In the genomic region with DNA sequence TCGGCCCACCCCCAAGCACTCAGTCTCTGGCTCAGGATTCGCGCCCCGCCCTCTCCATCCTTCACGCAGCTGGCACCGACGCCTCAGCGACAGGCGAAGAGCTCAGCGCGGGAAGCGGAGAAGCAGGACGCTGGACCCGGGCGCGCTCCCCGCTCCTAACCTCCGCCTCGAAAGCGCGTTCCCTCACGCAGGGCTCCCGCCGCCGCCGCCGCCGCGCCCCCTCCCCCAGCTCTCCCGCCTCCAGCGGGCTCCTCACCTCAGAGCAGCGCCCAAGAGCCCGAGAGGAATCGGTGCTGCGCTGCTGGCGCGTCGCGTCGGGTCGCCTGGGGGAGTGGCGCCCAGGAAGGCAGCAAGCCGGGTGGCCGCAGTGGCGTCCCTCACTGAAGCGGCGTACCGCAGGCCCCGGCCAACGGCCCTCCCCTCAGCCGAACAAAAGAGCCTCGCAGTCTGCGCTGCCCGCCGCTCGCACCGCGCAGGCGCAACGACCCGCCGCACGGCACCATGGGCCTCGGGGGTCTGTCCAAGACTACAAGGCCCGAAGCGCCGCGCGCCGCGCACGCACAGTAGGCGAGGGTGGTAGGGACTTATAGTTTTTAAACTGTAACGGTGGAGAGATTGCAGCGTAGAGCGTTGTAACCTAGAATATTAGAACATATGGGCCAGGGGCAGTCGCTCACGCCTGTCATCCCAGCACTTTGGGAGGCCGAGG, we compare ENCODE assay signal across 8 cellular contexts. TPM values are rescaled to one million over a fixed set of nuclear protein-coding genes. Genes with fewer than 3 reads are reported as not detected.
DNase-seq lines count a peak whose midpoint lies in the region; ATAC-seq and TF ChIP-seq lines count a peak whose summit lies in the region.

A gene (minus strand): TSS at position 467 of the 709 bp plus-strand sequence. CDS start 24,474 bp downstream, outside the sequence.

- peaks cover 6% of the 10 kb centered on the region for H3K36me3 Mint-ChIP-seq in natural killer cell treated with Interleukin-12 subunit alpha and Interleukin-12 subunit beta and Interleukin-15 and Interleukin-18, amount 100 ng/mL, for 72 hours

- H3K27me3 Mint-ChIP-seq in natural killer cell treated with Interleukin-12 subunit alpha and Interleukin-12 subunit beta and Interleukin-15 and Interleukin-18, amount 100 ng/mL, for 72 hours: no peaks in the 10 kb centered on the region

- H3K4me3 ChIP-seq in H7 (ENCODE audit: insufficient read depth, low read depth, low read length) (peak within 1 kb of the TSS; percentile 92), fibroblast of pulmonary artery (replicated peaks; ENCODE audit: low read depth, low read length) (peak within 1 kb of the TSS; percentile 75)

- H3K27ac Mint-ChIP-seq in natural killer cell treated with Interleukin-12 subunit alpha and Interleukin-12 subunit beta and Interleukin-15 and Interleukin-18, amount 100 ng/mL, for 72 hours: peak within 1 kb of the TSS; percentile 84 to 95

- DNase-seq in ELR (ENCODE audit: low read depth) (peak; percentile 96), H7 (peak; percentile 97), M059J (ENCODE audit: low read depth) (peak; percentile 94), fibroblast of pulmonary artery (ENCODE audit: low read depth) (peak; percentile 96)
- peak; percentile 91 for DNase-seq in activated T-helper 9 cell treated with anti-CD3 and anti-CD28 coated beads, Interleukin-2, amount 50 U/mL, for 16 hours (ENCODE audit: low read depth)
- peak; percentile 97 for DNase-seq in natural killer cell treated with Interleukin-12 subunit alpha and Interleukin-12 subunit beta and Interleukin-15 and Interleukin-18, amount 100 ng/mL, for 72 hours (ENCODE audit: low spot score)
- peak; percentile 93 for DNase-seq in stimulated activated naive CD4-positive, alpha-beta T cell treated with Interleukin-2 at 50 U/mL for 16 hours (lab: John Stamatoyannopoulos, UW)

- H3K4me1 Mint-ChIP-seq in natural killer cell treated with Interleukin-12 subunit alpha and Interleukin-12 subunit beta and Interleukin-15 and Interleukin-18, amount 100 ng/mL, for 72 hours (ENCODE audit: low read depth in 2 of 2): peaks cover 36 to 45% of the 10 kb centered on the region in 2 donors

- H3K36me3 ChIP-seq in H7 (replicated peaks; ENCODE audit: control insufficient read depth, insufficient read depth, low read length): no peaks in the 10 kb centered on the region

- peak; percentile 97 for ATAC-seq in natural killer cell treated with Interleukin-12 subunit alpha and Interleukin-12 subunit beta and Interleukin-15 and Interleukin-18, amount 100 ng/mL, for 72 hours

- no peaks in the 10 kb centered on the region for H3K9me3 Mint-ChIP-seq in natural killer cell treated with Interleukin-12 subunit alpha and Interleukin-12 subunit beta and Interleukin-15 and Interleukin-18, amount 100 ng/mL, for 72 hours

- peak within 1 kb of the TSS; percentile 92 for H3K4me3 Mint-ChIP-seq in natural killer cell treated with Interleukin-12 subunit alpha and Interleukin-12 subunit beta and Interleukin-15 and Interleukin-18, amount 100 ng/mL, for 72 hours

- H3K27me3 ChIP-seq in H7 (ENCODE audit: control insufficient read depth, insufficient read depth, low read length): no peaks in the 10 kb centered on the region

- TF ChIP-seq POLR2A in Raji (IDR thresholded peaks at IDR 0.05; ENCODE audit: insufficient read depth, low read depth, low read length): peak; percentile 77

- no peak for TF ChIP-seq CTCF in fibroblast of pulmonary artery (IDR thresholded peaks at IDR 0.05; ENCODE audit: low read length, missing control alignments)

RNA-seq across cellular contexts. Expression of the gene that starts here (rescaled TPM):
- total RNA-seq in H7 (2014; rRNA removed; shearing (Covaris generic)): 126 and 153 TPM in 2 replicates
- total RNA-seq in M059J (2014; rRNA removed; shearing (Covaris generic)): 89.1 and 122 TPM in 2 replicates
- 10 to 100 TPM; 51.8 to 58.5 TPM for total RNA-seq in natural killer cell treated with Interleukin-12 subunit alpha and Interleukin-12 subunit beta and Interleukin-15 and Interleukin-18, amount 100 ng/mL, for 72 hours

Comparison
In these comparisons a context has a peak if more than half of its experiments do, and no peak if none do; other contexts are left out.
1. Peak in every context shown above with its lines: DNase-seq, ATAC-seq and H3K4me3 ChIP-seq.